ENCODE assay signal across 23 cellular contexts in the genomic region with DNA sequence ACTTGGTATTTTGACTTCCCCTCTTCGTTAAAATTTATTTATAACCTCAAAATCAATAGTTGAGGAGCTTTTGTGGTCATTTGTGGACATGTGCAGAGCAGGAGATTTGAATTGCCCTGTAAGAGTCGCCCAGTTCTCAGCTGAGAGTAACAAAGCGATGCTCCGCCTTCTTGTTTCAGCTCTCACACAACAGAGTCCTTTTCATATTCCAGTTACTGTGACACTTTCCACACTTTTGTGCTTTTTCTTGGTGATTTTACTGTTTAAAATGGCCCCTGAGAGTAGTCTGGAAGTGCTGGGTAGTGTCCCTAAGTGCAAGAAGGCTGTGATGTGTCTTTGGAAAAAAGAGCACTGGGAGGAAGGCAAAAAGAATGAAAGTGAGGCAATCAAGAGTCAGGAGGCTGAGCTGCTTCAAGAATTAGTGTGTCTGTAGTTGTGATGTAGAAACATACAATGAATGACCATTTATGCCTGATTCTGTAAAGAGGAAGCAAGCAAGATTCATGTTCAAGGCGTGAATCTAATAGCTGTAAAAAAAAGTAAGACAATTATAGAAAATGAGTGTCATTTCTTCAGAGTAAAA.
DNase-seq lines count a peak whose midpoint lies in the region; ATAC-seq, FAIRE-seq and TF ChIP-seq lines count a peak whose summit lies in the region.
"Had no signal": no experiment of that assay in that cellular context is flagged by ENCODE, and none has a peak within 500 bp of the region (broad histone marks: within the 10 kb centered on the region; RNA-seq: fewer than 3 reads in every experiment).

No MANE protein-coding gene starts in this region.

- H3K4me3 ChIP-seq in HUES64 (ENCODE audit: low read length) (no peak overlapping the region), H1 (ENCODE audit: extremely low read depth in 1 of 4, insufficient read depth in 2 of 4, low read depth in 3 of 4, low read length in 4 of 4) (no peak overlapping the region), mesenchymal stem cell (ENCODE audit: insufficient read depth in 1 of 2, low read depth in 1 of 2, low read length in 2 of 2) (no peak overlapping the region), mucosa of descending colon (no peak overlapping the region), sigmoid colon (no peak overlapping the region)
- H3K4me3 ChIP-seq: body of pancreas, SK-N-MC, testis, vagina had no signal

- DNase-seq in H1 (ENCODE audit: low read depth in 1 of 2, low spot score in 2 of 2) (no peak), mesenchymal stem cell (peak; percentile 8), substantia nigra (lab: John Stamatoyannopoulos, UW) (peak in 10 of 49 donors; percentile 0 to 26 (median 2)), mucosa of descending colon (no peak), G401 (ENCODE audit: low spot score) (no peak), sigmoid colon (no peak)
- DNase-seq: activated CD8-positive, alpha-beta memory T cell treated with anti-CD3 and anti-CD28 coated beads, Interleukin-2, amount 50 U/mL, for 48 hours; body of pancreas; CD8-positive, alpha-beta T cell; DMS153; effector CD4-positive, alpha-beta T cell; natural killer cell; NCI-H1092 treated with DMSO at 0.1 percent for 48 hours; NCI-H2029 treated with DMSO at 0.1 percent for 48 hours; NCI-H345; NK-92 treated with Interleukin-12 subunit alpha and Interleukin-12 subunit beta, amount 100 ng/mL, for 24 hours; stimulated activated CD4-positive, alpha-beta T cell treated with anti-CD3 and anti-CD28 coated beads, Interleukin-2, amount 100 ng/mL, for 24 hours; testis had no signal

- peak overlapping the region; percentile 42; the same call in 1 of the 2 replicates for H3K9ac ChIP-seq in HUES64 (ENCODE audit: low read depth, low read length)
- H3K9ac ChIP-seq in H1 (replicated peaks in 1 of 4; ENCODE audit: extremely low read depth in 1 of 4, low read depth in 3 of 4, low read length in 3 of 4): no peak overlapping the region
- peak overlapping the region; percentile 51 for H3K9ac ChIP-seq in mesenchymal stem cell (ENCODE audit: low read length)

- 0 out of 2 replicates have a peak overlapping the region, but pooled peaks have one; percentile 13 for H2BK20ac ChIP-seq in H1 (ENCODE audit: low read length)

- TF ChIP-seq EP300 in H1 (IDR thresholded peaks at IDR 0.05; ENCODE audit: borderline replicate concordance in 1 of 2, low read depth in 2 of 2, low read length in 2 of 2) (no peak), sigmoid colon (IDR thresholded peaks at IDR 0.05) (no peak)

- no peaks in the 10 kb centered on the region for H3K27me3 ChIP-seq in HUES64 (ENCODE audit: insufficient read depth, low read length)
- no peaks in the 10 kb centered on the region for H3K27me3 ChIP-seq in H1 (replicated peaks in 1 of 4; ENCODE audit: control insufficient read depth in 3 of 4, extremely low read depth in 1 of 4, insufficient read depth in 3 of 4, low read length in 3 of 4)
- H3K27me3 ChIP-seq in mesenchymal stem cell (ENCODE audit: control insufficient read depth in 1 of 2, insufficient read depth in 1 of 2, low read length in 2 of 2): no peaks in the 10 kb centered on the region
- no peaks in the 10 kb centered on the region for H3K27me3 ChIP-seq in sigmoid colon
- H3K27me3 ChIP-seq: body of pancreas, testis, vagina had no signal

- TF ChIP-seq RAD21 in H1 (IDR thresholded peaks at IDR 0.05 in 1 of 2, conservative IDR thresholded peaks at IDR 0.05 in 1 of 2; ENCODE audit: low read depth in 2 of 2, low read length in 2 of 2): no peak

- H3K9me3 ChIP-seq in HUES64 (ENCODE audit: insufficient read depth, low read depth, low read length): no peaks in the 10 kb centered on the region
- no peaks in the 10 kb centered on the region for H3K9me3 ChIP-seq in H1 (ENCODE audit: insufficient read depth in 2 of 2, low read depth in 1 of 2, low read length in 1 of 2)
- H3K9me3 ChIP-seq in mesenchymal stem cell (ENCODE audit: control insufficient read depth, low read length): no peaks in the 10 kb centered on the region
- no peaks in the 10 kb centered on the region for H3K9me3 ChIP-seq in mucosa of descending colon
- H3K9me3 ChIP-seq in sigmoid colon: no peaks in the 10 kb centered on the region
- H3K9me3 ChIP-seq: body of pancreas, testis, vagina had no signal

- H4K8ac ChIP-seq in H1 (ENCODE audit: extremely low read depth, insufficient read depth, low read length): no peak overlapping the region
- H4K8ac ChIP-seq in mesenchymal stem cell (ENCODE audit: low read length): no peak overlapping the region

- ATAC-seq in mucosa of descending colon: no peak
- ATAC-seq: body of pancreas; CD8-positive, alpha-beta T cell; esophagus mucosa; natural killer cell; stimulated activated effector memory CD8-positive, alpha-beta T cell treated with anti-CD3 and anti-CD28 coated beads, Interleukin-12 subunit alpha, Interleukin-12 subunit beta, amount 100 ng/mL, for 72 hours had no signal

- POLR2A ChIA-PET in H1 (lab: Charles Lee; ENCODE audit: partially characterized antibody): no interaction called here

- no peaks in the 10 kb centered on the region for H3K36me3 ChIP-seq in HUES64 (ENCODE audit: insufficient read depth, low read length)
- H3K36me3 ChIP-seq in H1 (ENCODE audit: control insufficient read depth in 2 of 4, insufficient read depth in 4 of 4, low read length in 3 of 4): no peaks in the 10 kb centered on the region
- no peaks in the 10 kb centered on the region for H3K36me3 ChIP-seq in mesenchymal stem cell (ENCODE audit: control insufficient read depth in 1 of 2, insufficient read depth in 2 of 2, low read depth in 1 of 2, low read length in 2 of 2)
- no peaks in the 10 kb centered on the region for H3K36me3 ChIP-seq in mucosa of descending colon (ENCODE audit: low read depth)
- no peaks in the 10 kb centered on the region for H3K36me3 ChIP-seq in sigmoid colon
- H3K36me3 ChIP-seq: vagina had no signal

- FAIRE-seq in H1 (lab: Jason Lieb, UNC): no peak

- H3K4ac ChIP-seq in H1 (replicated peaks; ENCODE audit: insufficient read length, low read depth, low read length): no peak overlapping the region
- no peak overlapping the region for H3K4ac ChIP-seq in mesenchymal stem cell (ENCODE audit: low read depth in 1 of 2, low read length in 2 of 2)

- 0 out of 2 replicates have a peak overlapping the region, but pooled peaks have one; percentile 24 for H3K27ac ChIP-seq in HUES64 (ENCODE audit: low read depth, low read length)
- no peak overlapping the region for H3K27ac ChIP-seq in H1 (ENCODE audit: low read depth, low read length)
- H3K27ac ChIP-seq in mesenchymal stem cell (ENCODE audit: low read length, poor library complexity, severe bottlenecking): no peak overlapping the region
- H3K27ac ChIP-seq in substantia nigra (ENCODE audit: low read depth, low read length, poor library complexity, severe bottlenecking): peak overlapping the region; percentile 72
- H3K27ac ChIP-seq in sigmoid colon: no peak overlapping the region
- H3K27ac ChIP-seq: body of pancreas, SK-N-MC, testis, vagina had no signal

- H3K14ac ChIP-seq in H1 (ENCODE audit: insufficient read length) (no peak overlapping the region), mesenchymal stem cell (ENCODE audit: low read length in 2 of 2) (no peak overlapping the region)

- H3K79me2 ChIP-seq in H1 (ENCODE audit: control insufficient read depth in 1 of 2, insufficient read depth in 2 of 2, low read length in 2 of 2): no peaks in the 10 kb centered on the region

- TF ChIP-seq POLR2A in H1 (IDR thresholded peaks at IDR 0.05; ENCODE audit: control extremely low read depth in 1 of 2, low read depth in 2 of 2, low read length in 2 of 2): no peak
- TF ChIP-seq POLR2A in sigmoid colon (IDR thresholded peaks at IDR 0.05): no peak

- H4K5ac ChIP-seq in H1 (ENCODE audit: insufficient read length, low read depth, low read length): no peak overlapping the region

- TF ChIP-seq CTCF in H1 (IDR thresholded peaks at IDR 0.05; ENCODE audit: control extremely low read depth in 1 of 3, insufficient read depth in 1 of 3, low read depth in 1 of 3, low read length in 3 of 3) (no peak), mucosa of descending colon (IDR thresholded peaks at IDR 0.05) (no peak), sigmoid colon (IDR thresholded peaks at IDR 0.05) (no peak)

- H3K4me1 ChIP-seq in HUES64 (ENCODE audit: insufficient read depth, low read length) (peaks cover 14% of the 10 kb centered on the region), H1 (replicated peaks in 1 of 4; ENCODE audit: control insufficient read depth in 3 of 4, insufficient read depth in 4 of 4, low read length in 3 of 4) (peaks cover 0 to 4% (median 0%) of the 10 kb centered on the region in 4 experiments; a peak in 3 of 7 replicates), mesenchymal stem cell (ENCODE audit: control insufficient read depth, insufficient read depth, low read depth, low read length) (no peaks in the 10 kb centered on the region), mucosa of descending colon (ENCODE audit: low read depth) (no peaks in the 10 kb centered on the region), sigmoid colon (no peaks in the 10 kb centered on the region)
- H3K4me1 ChIP-seq: body of pancreas, testis, vagina had no signal

- H3K23ac ChIP-seq in H1 (ENCODE audit: insufficient read length) (no peak overlapping the region), mesenchymal stem cell (ENCODE audit: low read length in 2 of 2) (no peak overlapping the region)

- H2BK12ac ChIP-seq in H1 (ENCODE audit: low read depth, low read length) (no peak overlapping the region; the same call in 1 of the 2 replicates), mesenchymal stem cell (ENCODE audit: low read length in 2 of 2) (no peak overlapping the region)

- in situ Hi-C loops in G401 (cut with HindIII; ENCODE audit: low sequenced_read_pairs): no loop called here

- intact Hi-C loops in mucosa of descending colon (cut with DNase I, micrococcal nuclease) (no loop called here), sigmoid colon (cut with DNase I) (no loop called here)

- no peak overlapping the region for H2BK5ac ChIP-seq in H1 (ENCODE audit: low read depth, low read length)
- H2BK5ac ChIP-seq in mesenchymal stem cell (ENCODE audit: low read depth, low read length, poor library complexity, severe bottlenecking): no peak overlapping the region

- no peak overlapping the region for H2BK15ac ChIP-seq in H1 (ENCODE audit: low read length)
- no peak overlapping the region for H2BK15ac ChIP-seq in mesenchymal stem cell (ENCODE audit: low read depth, poor library complexity, severe bottlenecking)

- WGBS in HUES64: 78% methylated on average over 5 of the region's 5 CpGs
- WGBS in H1 (ENCODE audit: extremely low coverage in 1 of 2, insufficient coverage in 1 of 2, insufficient read length in 1 of 2, insufficient replicate concordance in 2 of 2, low coverage in 1 of 2, low lambda C conversion rate in 2 of 2, missing lambda C conversion rate in 1 of 2), 2 experiments: 77% methylated on average over 5 of the region's 5 CpGs; no CpG with 5 or more reads in 1 of the 2 experiments
- WGBS in mesenchymal stem cell: 100% methylated on average over 2 of the region's 5 CpGs
- WGBS in sigmoid colon, 2 donors: 74 to 84% methylated on average over 5 of the region's 5 CpGs

- no peaks in the 10 kb centered on the region for H4K20me1 ChIP-seq in H1 (replicated peaks in 1 of 2; ENCODE audit: control insufficient read depth in 1 of 2, insufficient read depth in 2 of 2, low read length in 2 of 2)

- no peak overlapping the region for H3K56ac ChIP-seq in H1 (replicated peaks; ENCODE audit: insufficient read length, low read depth, low read length)

- no peaks in the 10 kb centered on the region for H3K23me2 ChIP-seq in H1 (ENCODE audit: low read depth, low read length)

- H3K79me1 ChIP-seq in H1 (ENCODE audit: low read depth, low read length) (no peaks in the 10 kb centered on the region), mesenchymal stem cell (replicated peaks; ENCODE audit: low read length, poor library complexity, severe bottlenecking) (no peaks in the 10 kb centered on the region)

- no peak overlapping the region for H4K91ac ChIP-seq in H1 (replicated peaks; ENCODE audit: insufficient read length, low read length)
- H4K91ac ChIP-seq in mesenchymal stem cell (ENCODE audit: low read length): no peak overlapping the region

- H2AFZ ChIP-seq in H1 (ENCODE audit: low read length): peak overlapping the region; percentile 94
- no peak overlapping the region for H2AFZ ChIP-seq in mesenchymal stem cell (ENCODE audit: low read depth, low read length)

- no peak overlapping the region for H2AK5ac ChIP-seq in H1 (ENCODE audit: low read depth, low read length)
- H2AK5ac ChIP-seq in mesenchymal stem cell (ENCODE audit: low read length, severe bottlenecking): no peak overlapping the region

- H3K4me2 ChIP-seq in H1 (ENCODE audit: insufficient read depth in 1 of 2, low read depth in 2 of 2, low read length in 2 of 2) (no peak overlapping the region), mesenchymal stem cell (ENCODE audit: low read length, poor library complexity, severe bottlenecking) (no peak overlapping the region)

- CTCF ChIA-PET in H1 (lab: Charles Lee; ENCODE audit: partially characterized antibody): interaction anchor here (1.2 to 1.4 kb wide), 3 partner anchors 9 to 21 kb away, joined by 3 to 4 read pairs (median 3); no protein-coding TSS in a partner anchor

- H2BK120ac ChIP-seq in H1 (replicated peaks; ENCODE audit: low read depth, low read length) (no peak overlapping the region), mesenchymal stem cell (ENCODE audit: low read depth, low read length) (no peak overlapping the region)

- H3K18ac ChIP-seq in H1 (ENCODE audit: extremely low read depth, low read length) (no peak overlapping the region), mesenchymal stem cell (ENCODE audit: low read depth in 1 of 2, low read length in 2 of 2) (no peak overlapping the region)

Comparison
In these comparisons a context has a peak if more than half of its experiments do, and no peak if none do; other contexts are left out.
1. H3K27ac ChIP-seq: peak in HUES64 (single experiment) and substantia nigra (single experiment); none in H1 (single experiment), mesenchymal stem cell (single experiment) and sigmoid colon (0 of 4).
2. H3K9ac ChIP-seq: peak in HUES64 (single experiment) and mesenchymal stem cell (single experiment); none in H1 (0 of 4).